ENCODE assay signal across 1 cellular context in the genomic region with DNA sequence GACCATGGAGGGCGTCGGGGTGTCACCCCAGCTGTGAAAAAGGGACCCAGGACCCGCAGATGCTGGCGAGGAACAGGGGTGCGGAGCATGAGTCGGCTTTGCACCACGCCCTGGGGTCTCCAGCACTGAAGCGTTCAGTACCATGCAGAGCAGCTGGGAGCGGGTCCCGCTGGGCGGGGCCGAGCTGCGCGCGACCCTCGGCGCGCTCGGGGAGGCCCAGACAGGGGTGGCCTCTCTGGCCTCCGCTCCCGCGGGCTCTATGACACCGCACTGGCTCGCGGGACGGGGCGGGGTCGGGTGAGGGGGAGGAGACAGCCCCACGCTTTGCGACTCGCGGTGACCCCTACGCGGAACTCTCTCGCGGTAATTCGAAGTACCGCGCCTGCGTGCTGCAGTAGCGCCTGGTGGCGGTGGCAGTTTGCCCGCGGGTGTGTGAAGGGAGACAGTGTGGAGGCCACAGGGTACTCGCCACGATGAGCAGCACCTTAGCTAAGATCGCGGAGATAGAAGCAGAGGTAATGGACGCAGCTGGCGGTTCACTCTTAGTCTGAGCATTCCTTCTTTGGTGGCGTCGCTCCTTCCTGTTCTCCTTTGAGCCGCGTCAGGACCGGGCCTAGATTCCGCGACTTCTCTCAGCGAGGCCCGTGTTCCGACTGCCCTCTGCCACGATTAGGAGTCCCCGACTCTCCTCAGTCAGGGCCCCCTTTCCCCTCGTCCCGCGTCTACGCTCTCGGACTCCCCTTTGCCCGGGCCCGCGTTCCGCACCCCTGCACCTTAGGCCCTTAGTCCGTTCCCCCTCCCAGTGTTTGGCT.
TF ChIP-seq lines count a peak whose summit lies in the region.

A gene with protein sequence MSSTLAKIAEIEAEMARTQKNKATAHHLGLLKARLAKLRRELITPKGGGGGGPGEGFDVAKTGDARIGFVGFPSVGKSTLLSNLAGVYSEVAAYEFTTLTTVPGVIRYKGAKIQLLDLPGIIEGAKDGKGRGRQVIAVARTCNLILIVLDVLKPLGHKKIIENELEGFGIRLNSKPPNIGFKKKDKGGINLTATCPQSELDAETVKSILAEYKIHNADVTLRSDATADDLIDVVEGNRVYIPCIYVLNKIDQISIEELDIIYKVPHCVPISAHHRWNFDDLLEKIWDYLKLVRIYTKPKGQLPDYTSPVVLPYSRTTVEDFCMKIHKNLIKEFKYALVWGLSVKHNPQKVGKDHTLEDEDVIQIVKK (plus strand): TSS at position 394 of the 812 bp plus-strand sequence. CDS start 80 bp downstream, at position 474.

TF ChIP-seq in WTC11, 78 proteins besides CTCF, POLR2A, EP300 and RAD21 (continued from another document):
- TF ChIP-seq CBFB (CRISPR knock-in tag; IDR thresholded peaks at IDR 0.05; ENCODE audit: low read depth) (peak; percentile 65; the same call in 1 of the 2 replicates), FOXP1 (CRISPR knock-in tag; IDR thresholded peaks at IDR 0.05; ENCODE audit: borderline replicate concordance) (peak; percentile 75; the same call in 1 of the 2 replicates), FOXP4 (CRISPR knock-in tag; IDR thresholded peaks at IDR 0.05) (peak; percentile 33; the same call in 1 of the 2 replicates), ZNF219 (CRISPR knock-in tag; IDR thresholded peaks at IDR 0.05; ENCODE audit: borderline replicate concordance) (peak; percentile 49; the same call in 1 of the 2 replicates), FOXJ3 (CRISPR knock-in tag; IDR thresholded peaks at IDR 0.05; ENCODE audit: borderline replicate concordance) (no peak), NFE2L1 (CRISPR knock-in tag; IDR thresholded peaks at IDR 0.05) (peak; percentile 26; the same call in 1 of the 2 replicates), ZNF281 (CRISPR knock-in tag; IDR thresholded peaks at IDR 0.05) (peak; percentile 44; the same call in 1 of the 2 replicates), MAX (CRISPR knock-in tag; IDR thresholded peaks at IDR 0.05) (peak; percentile 76), CREM (CRISPR knock-in tag; IDR thresholded peaks at IDR 0.05) (0 out of 2 replicates have a peak, but pooled peaks have one; percentile 14), CREB1 (CRISPR knock-in tag; IDR thresholded peaks at IDR 0.05) (0 out of 2 replicates have a peak, but pooled peaks have one; percentile 7), ESRRA (CRISPR knock-in tag; IDR thresholded peaks at IDR 0.05; ENCODE audit: borderline replicate concordance) (no peak), E2F5 (CRISPR knock-in tag; IDR thresholded peaks at IDR 0.05) (peak; percentile 77), MYBL2 (CRISPR knock-in tag; IDR thresholded peaks at IDR 0.05) (peak; percentile 82; the same call in 1 of the 2 replicates), SMAD4 (CRISPR knock-in tag; IDR thresholded peaks at IDR 0.05) (peak; percentile 53; the same call in 1 of the 2 replicates), NR2C2 (CRISPR knock-in tag; IDR thresholded peaks at IDR 0.05) (peak; percentile 61; the same call in 1 of the 2 replicates), SP1 (CRISPR knock-in tag; conservative IDR thresholded peaks at IDR 0.05) (peak; percentile 92)
- TF ChIP-seq, protein P1, sequence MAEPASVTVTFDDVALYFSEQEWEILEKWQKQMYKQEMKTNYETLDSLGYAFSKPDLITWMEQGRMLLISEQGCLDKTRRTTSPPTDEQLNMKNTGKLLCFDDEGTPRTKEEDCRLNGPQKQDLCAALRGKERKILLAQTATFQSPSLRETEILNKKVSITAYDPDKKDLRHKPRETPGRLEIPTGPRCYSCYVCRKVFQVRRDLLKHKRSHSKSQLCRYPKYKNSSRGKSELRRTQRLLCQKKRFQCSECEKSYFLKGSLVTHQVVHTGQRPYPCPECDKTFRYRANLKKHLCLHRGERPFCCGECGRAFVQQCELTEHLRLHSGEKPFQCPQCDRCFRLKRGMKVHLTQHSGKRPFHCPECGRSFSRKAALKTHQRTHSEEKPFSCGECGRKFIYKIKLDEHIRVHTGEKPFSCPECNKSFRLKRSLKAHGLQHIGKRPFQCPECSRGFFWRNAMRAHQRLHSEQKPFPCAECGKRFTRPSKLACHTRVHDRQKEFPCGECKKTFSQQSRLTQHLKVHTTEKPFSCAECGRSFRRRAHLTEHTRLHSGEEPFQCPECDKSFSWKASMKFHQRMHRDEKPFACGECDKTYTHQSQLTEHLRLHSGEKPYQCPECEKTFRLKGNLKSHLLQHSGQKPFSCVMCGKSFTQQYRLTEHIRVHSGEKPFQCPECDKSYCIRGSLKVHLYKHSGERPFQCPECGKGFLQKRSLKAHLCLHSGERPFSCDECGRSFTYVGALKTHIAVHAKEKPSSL (CRISPR knock-in tag; conservative IDR thresholded peaks at IDR 0.05), result no peak
